In genomic region chr11:17479284-17480214, GRCh38 we compare ENCODE assay signal across 8 cellular contexts. TPM values are rescaled to one million over a fixed set of nuclear protein-coding genes. Genes with fewer than 3 reads are reported as not detected.
DNase-seq lines count a peak whose midpoint lies in the region; ATAC-seq and TF ChIP-seq lines count a peak whose summit lies in the region.

No MANE protein-coding gene starts in this region.

- ATAC-seq in left cardiac atrium: peak; percentile 58 to 77

- no peak for TF ChIP-seq CTCF in stomach (IDR thresholded peaks at IDR 0.05)
- no peak for TF ChIP-seq CTCF in prostate gland (IDR thresholded peaks at IDR 0.05)

- H3K36me3 ChIP-seq in SJCRH30 (no peaks in the 10 kb centered on the region), stomach (no peaks in the 10 kb centered on the region), prostate gland (no peaks in the 10 kb centered on the region)

- H3K27me3 ChIP-seq in SJCRH30 (no peaks in the 10 kb centered on the region), stomach (peaks cover 19 to 50% (median 37%) of the 10 kb centered on the region in 3 donors), prostate gland (replicated peaks; ENCODE audit: insufficient read depth) (no peaks in the 10 kb centered on the region)

- H3K9me3 ChIP-seq in SJCRH30 (replicated peaks) (peaks cover 6% of the 10 kb centered on the region), stomach (no peaks in the 10 kb centered on the region), prostate gland (no peaks in the 10 kb centered on the region)

- H3K4me3 ChIP-seq in SJCRH30: no peak overlapping the region
- H3K4me3 ChIP-seq in stomach: no peak overlapping the region
- H3K4me3 ChIP-seq in prostate gland: no peak overlapping the region

- no peak for TF ChIP-seq EP300 in stomach (IDR thresholded peaks at IDR 0.05)

- WGBS in stomach, 5 donors: 24 to 32% (median 27%) methylated on average over 14 of the region's 14 CpGs
- 29% methylated on average over 14 of the region's 14 CpGs for WGBS in prostate gland

- no peak overlapping the region for H3K27ac ChIP-seq in SJCRH30
- no peak overlapping the region for H3K27ac ChIP-seq in stomach
- H3K27ac ChIP-seq in prostate gland: no peak overlapping the region

- no peak for TF ChIP-seq POLR2A in stomach (IDR thresholded peaks at IDR 0.05)
- TF ChIP-seq POLR2A in prostate gland (IDR thresholded peaks at IDR 0.05): no peak

- no peaks in the 10 kb centered on the region for H3K4me1 ChIP-seq in SJCRH30
- peaks cover 14 to 23% (median 20%) of the 10 kb centered on the region in 4 donors for H3K4me1 ChIP-seq in stomach
- H3K4me1 ChIP-seq in prostate gland (replicated peaks): no peaks in the 10 kb centered on the region

- peak; percentile 7 for DNase-seq in NCI-H2107 treated with DMSO at 0.1 percent for 48 hours (lab: John Stamatoyannopoulos, UW; ENCODE audit: unreplicated experiment)
- DNase-seq in NCI-H2107 (lab: John Stamatoyannopoulos, UW): no peak
- DNase-seq in SJCRH30: peak; percentile 45 to 75
- peak; percentile 41 for DNase-seq in left cardiac atrium
- peak; percentile 53 for DNase-seq in stomach
- DNase-seq in prostate gland (ENCODE audit: low spot score): no peak
- DNase-seq in activated CD4-positive, alpha-beta T cell treated with anti-CD3 and anti-CD28 coated beads, Interleukin-2, amount 50 U/mL, for 1 hour: no peak
- DNase-seq in GF-D8 (lab: John Stamatoyannopoulos, UW): no peak

- intact Hi-C loops in left cardiac atrium (cut with DNase I) (no loop called here), stomach (cut with DNase I; ENCODE audit: low total_unique reads) (no loop called here), prostate gland (cut with DNase I) (no loop called here)

RNA-seq across cellular contexts. Expression of gene ABCC8, which starts 2.9 kb away (rescaled TPM):
- total RNA-seq in SJCRH30 (2014; rRNA removed; shearing (Covaris generic)): not detected in 2 replicates
- 1 to 10 TPM in 1 of 2 donors, under 1 TPM in 1; 0.99 to 1.9 TPM for total RNA-seq in left cardiac atrium
- 10 to 100 TPM in 3 of 5 donors, 1 to 10 TPM in 1, not detected in 1; 3.9 to 69.6 (median 33.3) TPM for total RNA-seq in stomach
- 10 to 100 TPM in 2 of 3 donors, 1 to 10 TPM in 1; 5.5 to 37.2 (median 25.1) TPM for polyA plus RNA-seq in stomach
- 10 to 100 TPM in 1 of 2 donors, 1 to 10 TPM in 1; 5.7 to 10.2 TPM for total RNA-seq in prostate gland

Comparison
In these comparisons a context has a peak if more than half of its experiments do, and no peak if none do; other contexts are left out.
1. DNase-seq: peak in NCI-H2107 treated with DMSO at 0.1 percent for 48 hours (single experiment), SJCRH30 (2 of 2), left cardiac atrium (single experiment) and stomach (single experiment); none in NCI-H2107 (single experiment), prostate gland (single experiment), activated CD4-positive, alpha-beta T cell treated with anti-CD3 and anti-CD28 coated beads, Interleukin-2, amount 50 U/mL, for 1 hour (single experiment) and GF-D8 (single experiment).